Comparison of ENCODE assay signal across 8 cellular contexts in genomic region chr2:207710814-207711740, GRCh38. TPM values are rescaled to one million over a fixed set of nuclear protein-coding genes. Genes with fewer than 3 reads are reported as not detected.
DNase-seq lines count a peak whose midpoint lies in the region; ATAC-seq and TF ChIP-seq lines count a peak whose summit lies in the region.

CCNYL1 (plus strand) TSS chr2:207711640; CDS start chr2:207711897, 257 bp downstream.

- under 1% methylated on average over 60 of the region's 60 CpGs for WGBS in thymus

- no peaks in the 10 kb centered on the region for H3K27me3 ChIP-seq in thymus (ENCODE audit: control insufficient read depth, insufficient read depth)

- H3K36me3 ChIP-seq in thymus (ENCODE audit: control insufficient read depth, insufficient read depth): no peaks in the 10 kb centered on the region

- ATAC-seq in HG02610 (IDR thresholded peaks at IDR 0.05; ENCODE audit: unreplicated experiment): peak; percentile 98
- peak; percentile 99 for ATAC-seq in activated naive CD8-positive, alpha-beta T cell treated with anti-CD3 and anti-CD28 coated beads, Interleukin-2, amount 10 ng/mL, durations not matched to agents 7 days and 5 days (ENCODE audit: low read depth)

- H3K36me3 Mint-ChIP-seq in activated naive CD8-positive, alpha-beta T cell treated with anti-CD3 and anti-CD28 coated beads, Interleukin-2, amount 10 ng/mL, durations not matched to agents 7 days and 5 days: peaks cover 3% of the 10 kb centered on the region
- peaks cover under 1% of the 10 kb centered on the region for H3K36me3 Mint-ChIP-seq in osteocyte (ENCODE audit: unreplicated experiment)

- H3K4me3 ChIP-seq in GM08714 (ENCODE audit: low read length): peak within 1 kb of the TSS; percentile 96
- peak within 1 kb of the TSS; percentile 96 for H3K4me3 ChIP-seq in thymus (ENCODE audit: low read length)

- peak within 1 kb of the TSS; percentile 90 for H3K4me3 Mint-ChIP-seq in activated naive CD8-positive, alpha-beta T cell treated with anti-CD3 and anti-CD28 coated beads, Interleukin-2, amount 10 ng/mL, durations not matched to agents 7 days and 5 days
- H3K4me3 Mint-ChIP-seq in osteocyte (ENCODE audit: unreplicated experiment): peak within 1 kb of the TSS; percentile 85

- no peaks in the 10 kb centered on the region for H3K27me3 Mint-ChIP-seq in activated naive CD8-positive, alpha-beta T cell treated with anti-CD3 and anti-CD28 coated beads, Interleukin-2, amount 10 ng/mL, durations not matched to agents 7 days and 5 days
- H3K27me3 Mint-ChIP-seq in osteocyte (ENCODE audit: unreplicated experiment): no peaks in the 10 kb centered on the region

- POLR2A ChIA-PET in activated naive CD8-positive, alpha-beta T cell treated with anti-CD3 and anti-CD28 coated beads, Interleukin-2, amount 10 ng/mL, durations not matched to agents 7 days and 5 days (lab: Charles Lee): interaction anchor here (0.6 to 2.4 kb wide), 11 partner anchors 12 to 945 kb away, joined by 3 to 24 read pairs (median 4); partner anchors contain the start of genes CREB1, FASTKD2, METTL21A and PLEKHM3

- peaks cover 17% of the 10 kb centered on the region for H3K4me1 Mint-ChIP-seq in activated naive CD8-positive, alpha-beta T cell treated with anti-CD3 and anti-CD28 coated beads, Interleukin-2, amount 10 ng/mL, durations not matched to agents 7 days and 5 days
- peaks cover 16% of the 10 kb centered on the region for H3K4me1 Mint-ChIP-seq in osteocyte (ENCODE audit: unreplicated experiment)

- DNase-seq in NCI-H1092 treated with DMSO at 0.1 percent for 48 hours (lab: John Stamatoyannopoulos, UW) (peak; percentile 95), SKM-1 (lab: John Stamatoyannopoulos, UW; ENCODE audit: unreplicated experiment) (peak; percentile 98), head of caudate nucleus (peak; percentile 97 to 100 (median 99)), osteocyte (ENCODE audit: extremely low spot score, unreplicated experiment) (peak; percentile 100)
- peak; percentile 97 for DNase-seq in activated naive CD8-positive, alpha-beta T cell treated with anti-CD3 and anti-CD28 coated beads, Interleukin-2, amount 10 ng/mL, durations not matched to agents 7 days and 5 days

- H3K4me1 ChIP-seq in thymus (ENCODE audit: control insufficient read depth, insufficient read depth, low read length): peaks cover 6% of the 10 kb centered on the region

- no peaks in the 10 kb centered on the region for H3K9me3 Mint-ChIP-seq in activated naive CD8-positive, alpha-beta T cell treated with anti-CD3 and anti-CD28 coated beads, Interleukin-2, amount 10 ng/mL, durations not matched to agents 7 days and 5 days
- no peaks in the 10 kb centered on the region for H3K9me3 Mint-ChIP-seq in osteocyte (ENCODE audit: unreplicated experiment)

- peak within 1 kb of the TSS; percentile 86 for H3K27ac Mint-ChIP-seq in activated naive CD8-positive, alpha-beta T cell treated with anti-CD3 and anti-CD28 coated beads, Interleukin-2, amount 10 ng/mL, durations not matched to agents 7 days and 5 days
- H3K27ac Mint-ChIP-seq in osteocyte (ENCODE audit: unreplicated experiment): peak within 1 kb of the TSS; percentile 90

- TF ChIP-seq CTCF in osteocyte (IDR thresholded peaks at IDR 0.05): peak; percentile 26

- intact Hi-C loops in head of caudate nucleus (cut with DNase I): loop anchor here (2.0 to 10.0 kb wide), 2 partner anchors 86 to 186 kb away; partner anchors contain the start of genes CREB1 and METTL21A

- H3K9me3 ChIP-seq in thymus (ENCODE audit: control insufficient read depth): no peaks in the 10 kb centered on the region

- H3K27ac ChIP-seq in thymus (ENCODE audit: low read depth): peak within 1 kb of the TSS; percentile 86

RNA-seq across cellular contexts. Expression of gene CCNYL1, which starts in this region (rescaled TPM):
- total RNA-seq in activated naive CD8-positive, alpha-beta T cell treated with anti-CD3 and anti-CD28 coated beads, Interleukin-2, amount 10 ng/mL, durations not matched to agents 7 days and 5 days: 1 to 10 TPM; 6.3 to 8.0 TPM
- total RNA-seq in osteocyte: 16.0 and 16.8 TPM in 2 replicates
- polyA plus RNA-seq in thymus: 10.5 TPM

Comparison
In these comparisons a context has a peak if more than half of its experiments do, and no peak if none do; other contexts are left out.
1. Peak in every context shown above with its lines: DNase-seq, ATAC-seq, H3K4me3 ChIP-seq and H3K27ac ChIP-seq.